Comparison of ENCODE assay signal across 20 cellular contexts in genomic region chr6:83160167-83160566, GRCh38. TPM values are rescaled to one million over a fixed set of nuclear protein-coding genes. Genes with fewer than 3 reads are reported as not detected.
DNase-seq lines count a peak whose midpoint lies in the region; ATAC-seq lines count a peak whose summit lies in the region.
"Had no signal": no experiment of that assay in that cellular context is flagged by ENCODE, and none has a peak within 500 bp of the region (broad histone marks: within the 10 kb centered on the region; RNA-seq: fewer than 3 reads in every experiment).

No MANE protein-coding gene starts in this region.

- H3K36me3 ChIP-seq in SJCRH30: peaks cover 11% of the 10 kb centered on the region; the same call in 1 of the 2 replicates

- H3K4me3 ChIP-seq in SJCRH30: no peak overlapping the region
- H3K4me3 ChIP-seq: BLaER1 treated with 17β-estradiol and CSF1 and Interleukin-3, amounts not matched to agents 10 nM and 100 nM; GM12878; SJSA1 had no signal

- peak; percentile 90 for DNase-seq in NCI-H82 (lab: John Stamatoyannopoulos, UW)
- peak; percentile 82 to 87 for DNase-seq in SJCRH30
- DNase-seq in left cardiac atrium: no peak
- no peak for DNase-seq in naive thymus-derived CD8-positive, alpha-beta T cell
- DNase-seq in activated CD8-positive, alpha-beta memory T cell treated with anti-CD3 and anti-CD28 coated beads, Interleukin-2, amount 50 U/mL, for 48 hours: no peak
- DNase-seq: Calu3; CD8-positive, alpha-beta T cell; DMS53; EL; MV-4-11; NCI-H1694 treated with DMSO at 0.1 percent for 48 hours; NCI-H510A; NCI-H774; PC-3 had no signal

- H3K36me3 Mint-ChIP-seq in naive thymus-derived CD8-positive, alpha-beta T cell: peaks cover 4 to 76% (median 23%) of the 10 kb centered on the region in 3 donors

- H3K27me3 Mint-ChIP-seq in naive thymus-derived CD8-positive, alpha-beta T cell: no peaks in the 10 kb centered on the region

- peaks cover 24% of the 10 kb centered on the region for H3K4me1 ChIP-seq in SJCRH30
- H3K4me1 ChIP-seq: BLaER1 treated with 17β-estradiol and CSF1 and Interleukin-3, amounts not matched to agents 10 nM and 100 nM; SJSA1 had no signal

- peak overlapping the region; percentile 21; the same call in 1 of the 2 replicates for H3K27ac ChIP-seq in SJCRH30
- H3K27ac ChIP-seq: BLaER1 treated with 17β-estradiol and CSF1 and Interleukin-3, amounts not matched to agents 10 nM and 100 nM; RWPE1; SJSA1 had no signal

- ATAC-seq in left cardiac atrium (peak; percentile 27 to 65), GM21515 (IDR thresholded peaks at IDR 0.05; ENCODE audit: unreplicated experiment) (no peak), GM18868 (IDR thresholded peaks at IDR 0.05; ENCODE audit: unreplicated experiment) (no peak)
- no peak for ATAC-seq in naive thymus-derived CD8-positive, alpha-beta T cell
- ATAC-seq: CD8-positive, alpha-beta T cell; GM12878; PC-3 had no signal

- no peaks in the 10 kb centered on the region for H3K9me3 ChIP-seq in SJCRH30 (replicated peaks)
- H3K9me3 ChIP-seq: BLaER1 treated with 17β-estradiol and CSF1 and Interleukin-3, amounts not matched to agents 10 nM and 100 nM; SJSA1 had no signal

- POLR2A ChIA-PET in naive thymus-derived CD8-positive, alpha-beta T cell (lab: Charles Lee): no interaction called here

- H3K9me3 Mint-ChIP-seq in naive thymus-derived CD8-positive, alpha-beta T cell: no peaks in the 10 kb centered on the region
- H3K9me3 Mint-ChIP-seq: CD8-positive, alpha-beta T cell had no signal

- intact Hi-C loops in left cardiac atrium (cut with DNase I): loop anchor here in 1 of 2 donors (5.0 kb wide), 1 partner anchor 33 kb away; no protein-coding TSS in a partner anchor

- no peaks in the 10 kb centered on the region for H3K4me1 Mint-ChIP-seq in naive thymus-derived CD8-positive, alpha-beta T cell

- H3K27ac Mint-ChIP-seq in naive thymus-derived CD8-positive, alpha-beta T cell: peak overlapping the region in 6 of 10 donors; percentile 7 to 80 (median 39)
- H3K27ac Mint-ChIP-seq: CD8-positive, alpha-beta T cell had no signal

- no peaks in the 10 kb centered on the region for H3K27me3 ChIP-seq in SJCRH30
- H3K27me3 ChIP-seq: BLaER1 treated with 17β-estradiol and CSF1 and Interleukin-3, amounts not matched to agents 10 nM and 100 nM; SJSA1 had no signal

- H3K4me3 Mint-ChIP-seq in naive thymus-derived CD8-positive, alpha-beta T cell: no peak overlapping the region
- H3K4me3 Mint-ChIP-seq: CD8-positive, alpha-beta T cell had no signal

RNA-seq across cellular contexts. Expression of gene PGM3, which starts 32.9 kb away (rescaled TPM):
- 35.3 and 38.2 TPM in 2 replicates for total RNA-seq in SJCRH30 (2014; rRNA removed; shearing (Covaris generic))
- total RNA-seq in left cardiac atrium: 10 to 100 TPM; 18.4 to 31.2 TPM
- 10 to 100 TPM; 30.7 to 31.7 TPM for total RNA-seq in naive thymus-derived CD8-positive, alpha-beta T cell
- polyA plus RNA-seq in naive thymus-derived CD8-positive, alpha-beta T cell: 1 to 10 TPM; 5.4 to 8.4 (median 6.7) TPM

RNA-seq across cellular contexts. Expression of gene RWDD2A, which starts 33.0 kb away (rescaled TPM):
- 3.1 and 3.6 TPM in 2 replicates for total RNA-seq in SJCRH30 (2014; rRNA removed; shearing (Covaris generic))
- total RNA-seq in left cardiac atrium: 1 to 10 TPM; 3.9 to 5.2 TPM
- 1 to 10 TPM; 5.1 to 6.1 TPM for total RNA-seq in naive thymus-derived CD8-positive, alpha-beta T cell
- 1 to 10 TPM; 2.0 to 3.5 (median 2.5) TPM for polyA plus RNA-seq in naive thymus-derived CD8-positive, alpha-beta T cell

Comparison
In these comparisons a context has a peak if more than half of its experiments do, and no peak if none do; other contexts are left out.
1. DNase-seq: peak in NCI-H82 (single experiment) and SJCRH30 (2 of 2); none in left cardiac atrium (single experiment), naive thymus-derived CD8-positive, alpha-beta T cell (0 of 10) and activated CD8-positive, alpha-beta memory T cell treated with anti-CD3 and anti-CD28 coated beads, Interleukin-2, amount 50 U/mL, for 48 hours (single experiment).
2. ATAC-seq: peak in left cardiac atrium (2 of 2); none in naive thymus-derived CD8-positive, alpha-beta T cell (0 of 2), GM21515 (single experiment) and GM18868 (single experiment).